18 cellular contexts compared by ENCODE assay signal in genomic region chr22:27099896-27100295, GRCh38.
"Had no signal": no experiment of that assay in that cellular context is flagged by ENCODE, and none has a peak within 500 bp of the region (broad histone marks: within the 10 kb centered on the region; RNA-seq: fewer than 3 reads in every experiment).

No MANE protein-coding gene starts in this region.

- H3K4me1 ChIP-seq: body of pancreas, foreskin keratinocyte, psoas muscle, uterus had no signal

- H3K36me3 ChIP-seq: tibial nerve, uterus had no signal

- H3K4me3 ChIP-seq: body of pancreas, mucosa of descending colon, psoas muscle, tibial nerve, uterus had no signal

- H3K9me3 ChIP-seq: body of pancreas, mucosa of descending colon, psoas muscle, tibial nerve, uterus had no signal

- DNase-seq: activated CD4-positive, alpha-beta T cell treated with anti-CD3 and anti-CD28 coated beads for 4 hours; activated CD4-positive, alpha-beta T cell treated with anti-CD3 and anti-CD28 coated beads, Interleukin-2, amount 50 U/mL, for 48 hours; activated CD4-positive, CD25-positive, alpha-beta regulatory T cell; activated CD8-positive, alpha-beta memory T cell treated with anti-CD3 and anti-CD28 coated beads, Interleukin-2, amount 50 U/mL, for 48 hours; activated naive CD4-positive, alpha-beta T cell treated with anti-CD3 and anti-CD28 coated beads for 36 hours; activated naive CD8-positive, alpha-beta T cell treated with anti-CD3 and anti-CD28 coated beads, Interleukin-2, amount 10 ng/mL, durations not matched to agents 7 days and 5 days; activated T-cell treated with anti-CD3 and anti-CD28 coated beads, Interleukin-2, amount 50 U/mL, for 4 hours; amniotic stem cell; body of pancreas; dermis blood vessel endothelial cell; effector CD8-positive, alpha-beta T cell; foreskin keratinocyte; mucosa of descending colon; psoas muscle; stimulated activated CD4-positive, alpha-beta T cell treated with anti-CD3 and anti-CD28 coated beads, Interleukin-4, amount 100 ng/mL, for 4 hours; T1000; uterus had no signal

- ATAC-seq: activated T-cell treated with anti-CD3 and anti-CD28 coated beads, Interleukin-2, amount 50 U/mL, for 4 hours; mucosa of descending colon; psoas muscle had no signal

- H3K27ac ChIP-seq: body of pancreas, foreskin keratinocyte, psoas muscle, tibial nerve, uterus had no signal

- H3K27me3 ChIP-seq: body of pancreas, uterus had no signal
